1 cellular context compared by ENCODE assay signal in the genomic region with DNA sequence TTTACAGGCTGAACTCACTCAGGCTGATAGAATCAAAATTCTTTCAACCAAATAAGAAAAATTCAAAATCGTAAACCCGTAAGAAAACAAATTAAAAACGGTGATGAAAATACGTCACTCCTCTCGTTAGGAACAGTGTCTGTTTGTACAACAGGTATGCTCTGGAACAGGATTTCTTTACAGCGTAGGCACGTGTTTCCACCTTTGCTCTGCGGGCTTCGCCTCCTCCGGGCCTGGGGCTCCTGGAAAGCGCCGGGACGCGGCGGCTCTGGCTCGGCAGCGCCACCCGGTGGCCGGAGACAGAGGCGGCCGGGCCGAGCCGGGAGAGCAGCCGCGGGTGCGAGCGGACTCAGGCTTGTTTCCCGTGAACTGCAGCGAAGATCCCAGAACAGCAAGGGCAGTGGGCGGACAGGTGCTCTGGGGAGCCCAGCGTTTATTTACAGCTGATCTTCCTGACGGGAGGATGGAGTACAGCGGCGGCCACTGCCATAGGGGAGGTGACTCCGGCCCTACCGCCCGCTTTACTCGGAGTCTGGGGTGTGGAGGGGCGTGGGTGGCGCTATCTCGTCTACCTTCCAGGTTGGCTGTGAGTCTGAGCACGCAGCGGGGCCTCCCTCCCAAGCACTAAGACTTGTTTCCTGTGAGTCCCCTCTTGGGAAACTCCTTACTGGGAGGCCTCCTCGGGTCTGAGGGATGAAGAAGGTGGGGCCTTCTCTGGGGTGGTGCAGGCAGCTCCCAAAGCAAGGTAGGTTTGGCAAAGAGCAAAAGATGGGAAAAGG.
A peak's percentile ranks its signal among the peaks of the same experiment; 100 is the strongest.
TF ChIP-seq lines count a peak whose summit lies in the region.

No MANE protein-coding gene starts in this region.

TF ChIP-seq in K562, 482 proteins besides CTCF, POLR2A, EP300 and RAD21 (continued from another document and continues in another):
- TF ChIP-seq, protein P1, sequence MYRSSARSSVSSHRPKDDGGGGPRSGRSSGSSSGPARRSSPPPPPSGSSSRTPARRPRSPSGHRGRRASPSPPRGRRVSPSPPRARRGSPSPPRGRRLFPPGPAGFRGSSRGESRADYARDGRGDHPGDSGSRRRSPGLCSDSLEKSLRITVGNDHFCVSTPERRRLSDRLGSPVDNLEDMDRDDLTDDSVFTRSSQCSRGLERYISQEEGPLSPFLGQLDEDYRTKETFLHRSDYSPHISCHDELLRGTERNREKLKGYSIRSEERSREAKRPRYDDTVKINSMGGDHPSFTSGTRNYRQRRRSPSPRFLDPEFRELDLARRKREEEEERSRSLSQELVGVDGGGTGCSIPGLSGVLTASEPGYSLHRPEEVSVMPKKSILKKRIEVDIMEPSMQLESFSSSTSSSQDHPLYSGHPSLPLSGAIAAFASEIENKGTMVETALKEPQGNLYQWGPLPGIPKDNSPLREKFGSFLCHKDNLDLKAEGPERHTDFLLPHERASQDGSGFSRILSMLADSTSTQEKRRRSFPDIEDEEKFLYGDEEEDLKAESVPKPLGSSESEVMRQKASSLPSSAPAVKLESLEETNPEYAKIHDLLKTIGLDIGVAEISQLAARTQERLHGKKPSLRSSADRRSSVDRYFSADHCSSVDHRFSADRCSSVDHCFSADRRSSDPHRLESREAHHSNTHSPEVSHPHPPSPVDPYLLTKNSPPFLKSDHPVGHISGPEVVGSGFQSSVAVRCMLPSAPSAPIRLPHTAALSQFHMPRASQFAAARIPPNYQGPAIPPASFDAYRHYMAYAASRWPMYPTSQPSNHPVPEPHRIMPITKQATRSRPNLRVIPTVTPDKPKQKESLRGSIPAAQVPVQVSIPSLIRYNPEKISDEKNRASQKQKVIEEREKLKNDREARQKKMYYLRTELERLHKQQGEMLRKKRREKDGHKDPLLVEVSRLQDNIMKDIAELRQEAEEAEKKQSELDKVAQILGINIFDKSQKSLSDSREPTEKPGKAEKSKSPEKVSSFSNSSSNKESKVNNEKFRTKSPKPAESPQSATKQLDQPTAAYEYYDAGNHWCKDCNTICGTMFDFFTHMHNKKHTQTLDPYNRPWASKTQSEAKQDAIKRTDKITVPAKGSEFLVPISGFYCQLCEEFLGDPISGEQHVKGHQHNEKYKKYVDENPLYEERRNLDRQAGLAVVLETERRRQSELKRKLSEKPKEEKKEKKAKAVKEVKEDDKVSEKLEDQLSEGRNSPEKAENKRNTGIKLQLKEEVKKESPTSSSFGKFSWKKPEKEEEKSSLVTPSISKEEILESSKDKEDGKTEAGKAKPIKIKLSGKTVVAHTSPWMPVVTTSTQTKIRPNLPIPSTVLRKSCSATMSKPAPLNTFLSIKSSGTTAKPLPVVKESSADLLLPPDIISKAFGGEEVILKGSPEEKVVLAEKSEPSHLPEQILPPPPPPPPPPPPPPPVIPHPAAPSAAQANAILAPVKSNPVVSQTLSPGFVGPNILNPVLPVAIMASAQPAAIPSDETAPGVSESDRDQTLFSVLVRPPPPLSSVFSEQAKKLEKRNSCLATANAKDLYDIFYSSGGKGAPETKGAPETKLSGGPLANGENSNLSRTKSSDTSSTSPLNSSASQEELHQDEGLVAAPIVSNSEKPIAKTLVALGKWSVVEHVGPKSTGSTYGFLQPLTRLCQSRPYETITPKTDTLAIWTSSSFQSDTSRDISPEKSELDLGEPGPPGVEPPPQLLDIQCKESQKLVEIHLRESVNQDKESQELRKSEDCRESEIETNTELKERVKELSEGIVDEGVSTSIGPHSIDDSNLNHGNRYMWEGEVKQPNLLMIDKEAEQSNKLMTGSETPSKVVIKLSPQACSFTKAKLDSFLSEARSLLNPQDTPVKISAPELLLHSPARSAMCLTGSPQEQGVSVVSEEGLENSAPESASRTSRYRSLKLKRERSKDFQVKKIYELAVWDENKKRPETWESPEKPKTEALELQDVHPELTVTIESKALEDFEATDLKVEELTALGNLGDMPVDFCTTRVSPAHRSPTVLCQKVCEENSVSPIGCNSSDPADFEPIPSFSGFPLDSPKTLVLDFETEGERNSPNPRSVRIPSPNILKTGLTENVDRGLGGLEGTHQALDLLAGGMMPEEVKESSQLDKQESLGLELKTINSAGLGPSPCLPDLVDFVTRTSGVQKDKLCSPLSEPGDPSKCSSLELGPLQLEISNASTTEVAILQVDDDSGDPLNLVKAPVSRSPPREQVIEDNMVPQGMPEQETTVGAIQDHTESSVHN (IDR thresholded peaks at IDR 0.05; ENCODE audit: borderline replicate concordance in 1 of 2, low read depth in 1 of 2): no peak
- TF ChIP-seq DPF2 (IDR thresholded peaks at IDR 0.05) (0 out of 2 replicates have a peak, but pooled peaks have one; percentile 28), MCM7 (IDR thresholded peaks at IDR 0.05) (no peak), TAF9B (IDR thresholded peaks at IDR 0.05; ENCODE audit: partially characterized antibody) (no peak), CREB1 (IDR thresholded peaks at IDR 0.05) (no peak), CREB1 (CRISPR knock-in tag; IDR thresholded peaks at IDR 0.05) (no peak), ESRRB (CRISPR knock-in tag; IDR thresholded peaks at IDR 0.05; ENCODE audit: borderline replicate concordance) (no peak), SOX6 (IDR thresholded peaks at IDR 0.05) (peak; percentile 42; the same call in 1 of the 2 replicates), ZNF124 (CRISPR knock-in tag; IDR thresholded peaks at IDR 0.05) (no peak), ZNF165 (CRISPR knock-in tag; IDR thresholded peaks at IDR 0.05; ENCODE audit: borderline replicate concordance) (peak; percentile 72; the same call in 1 of the 2 replicates), ATF1 (CRISPR knock-in tag; IDR thresholded peaks at IDR 0.05) (no peak), ATF1 (tag; IDR thresholded peaks at IDR 0.05) (peak; percentile 38), PURB (CRISPR knock-in tag; IDR thresholded peaks at IDR 0.05; ENCODE audit: low read depth) (no peak), GATA2 (CRISPR knock-in tag; IDR thresholded peaks at IDR 0.05) (no peak), FOS (IDR thresholded peaks at IDR 0.05; ENCODE audit: extremely low read depth, insufficient read length) (no peak), GABPB2 (CRISPR knock-in tag; conservative IDR thresholded peaks at IDR 0.05) (no peak), MTF1 (CRISPR knock-in tag; IDR thresholded peaks at IDR 0.05; ENCODE audit: borderline replicate concordance) (no peak; the same call in 1 of the 2 replicates), ZNF263 (CRISPR knock-in tag; IDR thresholded peaks at IDR 0.05; ENCODE audit: borderline replicate concordance) (no peak), TAL1 (IDR thresholded peaks at IDR 0.05) (no peak), SMAD3 (CRISPR knock-in tag; conservative IDR thresholded peaks at IDR 0.05) (peak; percentile 91), BRF1 (IDR thresholded peaks at IDR 0.05; ENCODE audit: borderline replicate concordance, extremely low read depth, insufficient read length) (no peak), ZNF133 (CRISPR knock-in tag; IDR thresholded peaks at IDR 0.05) (peak; percentile 82; the same call in 1 of the 2 replicates), C11orf30 (IDR thresholded peaks at IDR 0.05; ENCODE audit: low read depth) (no peak), HEY1 (CRISPR knock-in tag; IDR thresholded peaks at IDR 0.05; ENCODE audit: borderline replicate concordance) (0 out of 2 replicates have a peak, but pooled peaks have one; percentile 58), ZNF717 (CRISPR knock-in tag; IDR thresholded peaks at IDR 0.05) (no peak), KHSRP (IDR thresholded peaks at IDR 0.05) (no peak), EP400 (IDR thresholded peaks at IDR 0.05) (peak; percentile 44; the same call in 1 of the 2 replicates), SRSF3 (IDR thresholded peaks at IDR 0.05; ENCODE audit: insufficient read depth, low read length) (no peak), GABPB1 (CRISPR knock-in tag; IDR thresholded peaks at IDR 0.05) (peak; percentile 67), EGR1 (conservative IDR thresholded peaks at IDR 0.05) (peak; percentile 80), MECOM (CRISPR knock-in tag; IDR thresholded peaks at IDR 0.05) (peak; percentile 90), CBX2 (IDR thresholded peaks at IDR 0.05; ENCODE audit: insufficient read depth, low read length, poor library complexity, severe bottlenecking) (no peak), ZNF3 (CRISPR knock-in tag; IDR thresholded peaks at IDR 0.05) (no peak), ZBTB7A (IDR thresholded peaks at IDR 0.05; ENCODE audit: borderline replicate concordance, control insufficient read depth, low read depth, low read length) (peak; percentile 10; the same call in 1 of the 2 replicates), KLF13 (tag; IDR thresholded peaks at IDR 0.05; ENCODE audit: borderline replicate concordance, low read depth) (0 out of 2 replicates have a peak, but pooled peaks have one; percentile 48), IFI16 (CRISPR knock-in tag; IDR thresholded peaks at IDR 0.05) (peak; percentile 86), KDM2B (CRISPR knock-in tag; IDR thresholded peaks at IDR 0.05) (no peak), HDAC3 (IDR thresholded peaks at IDR 0.05; ENCODE audit: borderline replicate concordance, partially characterized antibody) (no peak), LCOR (CRISPR knock-in tag; IDR thresholded peaks at IDR 0.05) (0 out of 2 replicates have a peak, but pooled peaks have one; percentile 67), NR2C2 (CRISPR knock-in tag; IDR thresholded peaks at IDR 0.05) (no peak), NR2C2 (tag; IDR thresholded peaks at IDR 0.05) (peak; percentile 50; the same call in 1 of the 2 replicates), CBX3 (IDR thresholded peaks at IDR 0.05; ENCODE audit: borderline replicate concordance in 1 of 2, low read length in 2 of 2) (peak in 1 of 2 experiments; percentile 80; a peak in 1 of 3 replicates), TAF7 (tag; IDR thresholded peaks at IDR 0.05) (no peak), SRF (CRISPR knock-in tag; IDR thresholded peaks at IDR 0.05) (no peak; a peak in 1 of 4 replicates), ZNF224 (CRISPR knock-in tag; IDR thresholded peaks at IDR 0.05) (no peak), ZNF143 (CRISPR knock-in tag; IDR thresholded peaks at IDR 0.05) (no peak), ZNF24 (IDR thresholded peaks at IDR 0.05) (no peak), TEAD1 (CRISPR knock-in tag; IDR thresholded peaks at IDR 0.05) (peak in 1 of 2 experiments; percentile 89; a peak in 2 of 4 replicates), NR2F6 (CRISPR knock-in tag; IDR thresholded peaks at IDR 0.05) (no peak), BRCA1 (IDR thresholded peaks at IDR 0.05) (no peak), BRCA1 (CRISPR knock-in tag; IDR thresholded peaks at IDR 0.05) (no peak)
- TF ChIP-seq, protein P2, sequence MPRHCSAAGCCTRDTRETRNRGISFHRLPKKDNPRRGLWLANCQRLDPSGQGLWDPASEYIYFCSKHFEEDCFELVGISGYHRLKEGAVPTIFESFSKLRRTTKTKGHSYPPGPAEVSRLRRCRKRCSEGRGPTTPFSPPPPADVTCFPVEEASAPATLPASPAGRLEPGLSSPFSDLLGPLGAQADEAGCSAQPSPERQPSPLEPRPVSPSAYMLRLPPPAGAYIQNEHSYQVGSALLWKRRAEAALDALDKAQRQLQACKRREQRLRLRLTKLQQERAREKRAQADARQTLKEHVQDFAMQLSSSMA (CRISPR knock-in tag; IDR thresholded peaks at IDR 0.05): no peak
- TF ChIP-seq, protein P3, sequence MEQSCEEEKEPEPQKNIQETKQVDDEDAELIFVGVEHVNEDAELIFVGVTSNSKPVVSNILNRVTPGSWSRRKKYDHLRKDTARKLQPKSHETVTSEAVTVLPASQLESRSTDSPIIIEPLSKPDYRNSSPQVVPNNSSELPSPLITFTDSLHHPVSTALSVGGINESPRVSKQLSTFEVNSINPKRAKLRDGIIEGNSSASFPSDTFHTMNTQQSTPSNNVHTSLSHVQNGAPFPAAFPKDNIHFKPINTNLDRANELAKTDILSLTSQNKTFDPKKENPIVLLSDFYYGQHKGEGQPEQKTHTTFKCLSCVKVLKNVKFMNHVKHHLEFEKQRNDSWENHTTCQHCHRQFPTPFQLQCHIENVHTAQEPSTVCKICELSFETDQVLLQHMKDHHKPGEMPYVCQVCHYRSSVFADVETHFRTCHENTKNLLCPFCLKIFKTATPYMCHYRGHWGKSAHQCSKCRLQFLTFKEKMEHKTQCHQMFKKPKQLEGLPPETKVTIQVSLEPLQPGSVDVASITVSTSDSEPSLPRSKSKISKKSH (CRISPR knock-in tag; IDR thresholded peaks at IDR 0.05): no peak
- TF ChIP-seq, protein P4, sequence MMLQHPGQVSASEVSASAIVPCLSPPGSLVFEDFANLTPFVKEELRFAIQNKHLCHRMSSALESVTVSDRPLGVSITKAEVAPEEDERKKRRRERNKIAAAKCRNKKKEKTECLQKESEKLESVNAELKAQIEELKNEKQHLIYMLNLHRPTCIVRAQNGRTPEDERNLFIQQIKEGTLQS (IDR thresholded peaks at IDR 0.05): no peak
- TF ChIP-seq, protein P4 (CRISPR knock-in tag; conservative IDR thresholded peaks at IDR 0.05): no peak
- TF ChIP-seq, protein P5, sequence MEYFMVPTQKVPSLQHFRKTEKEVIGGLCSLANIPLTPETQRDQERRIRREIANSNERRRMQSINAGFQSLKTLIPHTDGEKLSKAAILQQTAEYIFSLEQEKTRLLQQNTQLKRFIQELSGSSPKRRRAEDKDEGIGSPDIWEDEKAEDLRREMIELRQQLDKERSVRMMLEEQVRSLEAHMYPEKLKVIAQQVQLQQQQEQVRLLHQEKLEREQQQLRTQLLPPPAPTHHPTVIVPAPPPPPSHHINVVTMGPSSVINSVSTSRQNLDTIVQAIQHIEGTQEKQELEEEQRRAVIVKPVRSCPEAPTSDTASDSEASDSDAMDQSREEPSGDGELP (CRISPR knock-in tag; IDR thresholded peaks at IDR 0.05; ENCODE audit: borderline replicate concordance): peak; percentile 74; the same call in 1 of the 2 replicates
- TF ChIP-seq, protein P6, sequence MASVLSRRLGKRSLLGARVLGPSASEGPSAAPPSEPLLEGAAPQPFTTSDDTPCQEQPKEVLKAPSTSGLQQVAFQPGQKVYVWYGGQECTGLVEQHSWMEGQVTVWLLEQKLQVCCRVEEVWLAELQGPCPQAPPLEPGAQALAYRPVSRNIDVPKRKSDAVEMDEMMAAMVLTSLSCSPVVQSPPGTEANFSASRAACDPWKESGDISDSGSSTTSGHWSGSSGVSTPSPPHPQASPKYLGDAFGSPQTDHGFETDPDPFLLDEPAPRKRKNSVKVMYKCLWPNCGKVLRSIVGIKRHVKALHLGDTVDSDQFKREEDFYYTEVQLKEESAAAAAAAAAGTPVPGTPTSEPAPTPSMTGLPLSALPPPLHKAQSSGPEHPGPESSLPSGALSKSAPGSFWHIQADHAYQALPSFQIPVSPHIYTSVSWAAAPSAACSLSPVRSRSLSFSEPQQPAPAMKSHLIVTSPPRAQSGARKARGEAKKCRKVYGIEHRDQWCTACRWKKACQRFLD (CRISPR knock-in tag; IDR thresholded peaks at IDR 0.05): peak; percentile 98
- TF ChIP-seq, protein P7, sequence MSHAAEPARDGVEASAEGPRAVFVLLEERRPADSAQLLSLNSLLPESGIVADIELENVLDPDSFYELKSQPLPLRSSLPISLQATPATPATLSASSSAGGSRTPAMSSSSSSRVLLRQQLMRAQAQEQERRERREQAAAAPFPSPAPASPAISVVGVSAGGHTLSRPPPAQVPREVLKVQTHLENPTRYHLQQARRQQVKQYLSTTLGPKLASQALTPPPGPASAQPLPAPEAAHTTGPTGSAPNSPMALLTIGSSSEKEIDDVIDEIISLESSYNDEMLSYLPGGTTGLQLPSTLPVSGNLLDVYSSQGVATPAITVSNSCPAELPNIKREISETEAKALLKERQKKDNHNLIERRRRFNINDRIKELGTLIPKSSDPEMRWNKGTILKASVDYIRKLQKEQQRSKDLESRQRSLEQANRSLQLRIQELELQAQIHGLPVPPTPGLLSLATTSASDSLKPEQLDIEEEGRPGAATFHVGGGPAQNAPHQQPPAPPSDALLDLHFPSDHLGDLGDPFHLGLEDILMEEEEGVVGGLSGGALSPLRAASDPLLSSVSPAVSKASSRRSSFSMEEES (CRISPR knock-in tag; IDR thresholded peaks at IDR 0.05): peak; percentile 8; the same call in 1 of the 2 replicates
